ENCODE assay signal across 31 cellular contexts in genomic region chr17:15096511-15096910, GRCh38.
"Had no signal": no experiment of that assay in that cellular context is flagged by ENCODE, and none has a peak within 500 bp of the region (broad histone marks: within the 10 kb centered on the region; RNA-seq: fewer than 3 reads in every experiment).

No MANE protein-coding gene starts in this region.

- H3K27me3 ChIP-seq: ascending aorta, cardiac muscle cell had no signal

- H3K9me3 ChIP-seq: ascending aorta had no signal

- H3K4me3 ChIP-seq: ascending aorta, cardiac muscle cell had no signal

- H3K36me3 ChIP-seq: ascending aorta, cardiac muscle cell had no signal

- DNase-seq: activated B cell treated with CpG ODN at 0.5 μM for 24 hours; activated CD4-positive, alpha-beta memory T cell treated with anti-CD3 and anti-CD28 coated beads for 36 hours; activated CD4-positive, alpha-beta T cell treated with anti-CD3 and anti-CD28 coated beads for 4 hours; activated CD4-positive, alpha-beta T cell treated with anti-CD3 and anti-CD28 coated beads, Interleukin-2, amount 10 ng/mL, durations not matched to agents 24 days and 14 days; activated CD4-positive, alpha-beta T cell treated with anti-CD3 and anti-CD28 coated beads, Interleukin-2, amount 50 U/mL, for 1 hour; activated CD4-positive, alpha-beta T cell treated with anti-CD3 and anti-CD28 coated beads, Interleukin-2, amount 50 U/mL, for 4 hours; activated CD4-positive, CD25-positive, alpha-beta regulatory T cell treated with anti-CD3 and anti-CD28 coated beads, Interleukin-2, amount 50 U/mL, for 72 hours; activated CD8-positive, alpha-beta memory T cell treated with anti-CD3 and anti-CD28 coated beads, Interleukin-2, amount 50 U/mL, for 4 hours; activated CD8-positive, alpha-beta T cell treated with anti-CD3 and anti-CD28 coated beads for 36 hours; activated effector memory CD4-positive, alpha-beta T cell treated with anti-CD3 and anti-CD28 coated beads, Interleukin-2, amount 50 U/mL, for 16 hours; activated gamma-delta T cell treated with Interleukin-2 at 50 U/mL for 16 hours; activated naive CD4-positive, alpha-beta T cell; activated naive CD4-positive, alpha-beta T cell treated with anti-CD3 and anti-CD28 coated beads for 36 hours; activated naive CD4-positive, alpha-beta T cell treated with anti-CD3 and anti-CD28 coated beads, Interleukin-2, amount 50 U/mL, for 16 hours; activated naive CD8-positive, alpha-beta T cell treated with anti-CD3 and anti-CD28 coated beads for 36 hours; activated T-cell treated with anti-CD3 and anti-CD28 coated beads for 4 hours; activated T-cell treated with anti-CD3 and anti-CD28 coated beads, Interleukin-2, amount 50 U/mL, for 1 hour; activated T-cell treated with anti-CD3 and anti-CD28 coated beads, Interleukin-2, amount 50 U/mL, for 4 hours; activated T-cell treated with anti-CD3 and anti-CD28 coated beads, Interleukin-2, amount 50 U/mL, for 72 hours; amygdala; anterior cingulate cortex; caudate nucleus; cerebellar nuclear complex; T-cell; T-helper 2 cell; T-helper 9 cell had no signal

- H3K27ac ChIP-seq: ascending aorta, cardiac muscle cell, VCaP had no signal

- H3K4me1 ChIP-seq: ascending aorta had no signal

- ATAC-seq: activated CD8-positive, alpha-beta T cell treated with anti-CD3 and anti-CD28 coated beads for 36 hours; activated naive CD4-positive, alpha-beta T cell treated with anti-CD3 and anti-CD28 coated beads, Interleukin-2, amount 50 U/mL, for 72 hours; activated T-cell treated with anti-CD3 and anti-CD28 coated beads, Interleukin-2, amount 50 U/mL, for 4 hours; activated T-cell treated with anti-CD3 and anti-CD28 coated beads, Interleukin-2, amount 50 U/mL, for 72 hours; activated T-helper 17 cell treated with anti-CD3 and anti-CD28 coated beads, Interleukin-2, amount 50 U/mL, for 72 hours; T-cell had no signal
